28 cellular contexts compared by ENCODE assay signal in genomic region chr7:152231089-152231488, GRCh38.
"Had no signal": no experiment of that assay in that cellular context is flagged by ENCODE, and none has a peak within 500 bp of the region (broad histone marks: within the 10 kb centered on the region; RNA-seq: fewer than 3 reads in every experiment).

No MANE protein-coding gene starts in this region.

- DNase-seq: hippocampal formation; kidney glomerular epithelial cell; left cardiac atrium; left ventricle myocardium superior; lower lobe of right lung; mammary epithelial cell; mesenchymal stem cell; natural killer cell; nephron progenitor cell; occipital lobe; psoas muscle; stimulated activated CD4-positive, alpha-beta T cell treated with anti-CD3 and anti-CD28 coated beads, Interleukin-12 subunit alpha, Interleukin-12 subunit beta, amount 100 ng/mL, for 4 hours; stimulated activated CD4-positive, alpha-beta T cell treated with anti-CD3 and anti-CD28 coated beads, Interleukin-15, amount 100 ng/mL, for 24 hours; stimulated activated CD4-positive, alpha-beta T cell treated with anti-CD3 and anti-CD28 coated beads, Interleukin-2, amount 100 ng/mL, for 24 hours; stimulated activated CD4-positive, alpha-beta T cell treated with anti-CD3 and anti-CD28 coated beads, Interleukin-4, amount 100 ng/mL, for 1 hour; stimulated activated naive CD4-positive, alpha-beta T cell; tibial artery; trophoblast cell; upper lobe of right lung had no signal

- H3K4me1 Mint-ChIP-seq: nephron progenitor cell; neural progenitor cell; stimulated activated effector memory CD8-positive, alpha-beta T cell treated with anti-CD3 and anti-CD28 coated beads, Interleukin-12 subunit alpha, Interleukin-12 subunit beta, amount 100 ng/mL, for 72 hours had no signal

- H3K27me3 Mint-ChIP-seq: stimulated activated naive CD8-positive, alpha-beta T cell treated with anti-CD3 and anti-CD28 coated beads, Interleukin-15, Interleukin-2, amounts not matched to agents 100 ng/mL and 50 ng/mL, for 24 hours had no signal

- H3K4me3 Mint-ChIP-seq: natural killer cell; nephron progenitor cell; neural progenitor cell; stimulated activated effector memory CD8-positive, alpha-beta T cell treated with anti-CD3 and anti-CD28 coated beads, Interleukin-12 subunit alpha, Interleukin-12 subunit beta, amount 100 ng/mL, for 72 hours; stimulated activated naive CD8-positive, alpha-beta T cell treated with anti-CD3 and anti-CD28 coated beads, Interleukin-15, Interleukin-2, amounts not matched to agents 100 ng/mL and 50 ng/mL, for 24 hours had no signal

- H3K4me3 ChIP-seq: lower lobe of right lung, neural progenitor cell, psoas muscle, right atrium auricular region, skin epidermis, suprapubic skin, thoracic aorta, tibial artery, upper lobe of right lung had no signal

- H3K9me3 Mint-ChIP-seq: natural killer cell; nephron progenitor cell; neural progenitor cell; stimulated activated effector memory CD8-positive, alpha-beta T cell treated with anti-CD3 and anti-CD28 coated beads, Interleukin-12 subunit alpha, Interleukin-12 subunit beta, amount 100 ng/mL, for 72 hours; stimulated activated naive CD8-positive, alpha-beta T cell treated with anti-CD3 and anti-CD28 coated beads, Interleukin-15, Interleukin-2, amounts not matched to agents 100 ng/mL and 50 ng/mL, for 24 hours had no signal

- H3K27me3 ChIP-seq: neural progenitor cell, neutrophil, right atrium auricular region, suprapubic skin, tibial artery, upper lobe of right lung had no signal

- H3K27ac ChIP-seq: lower lobe of right lung, neural progenitor cell, neutrophil, parathyroid adenoma, psoas muscle, right atrium auricular region, skin epidermis, suprapubic skin, thoracic aorta, tibial artery, upper lobe of right lung had no signal

- H3K4me1 ChIP-seq: lower lobe of right lung, neural progenitor cell, parathyroid adenoma, psoas muscle, right atrium auricular region, suprapubic skin, tibial artery, upper lobe of right lung had no signal

- H3K9ac ChIP-seq: neural progenitor cell, parathyroid adenoma had no signal

- H3K9me3 ChIP-seq: lower lobe of right lung, neutrophil, psoas muscle, right atrium auricular region, suprapubic skin, thoracic aorta, tibial artery, upper lobe of right lung had no signal

- H3K27ac Mint-ChIP-seq: natural killer cell; nephron progenitor cell; neural progenitor cell; stimulated activated effector memory CD8-positive, alpha-beta T cell treated with anti-CD3 and anti-CD28 coated beads, Interleukin-12 subunit alpha, Interleukin-12 subunit beta, amount 100 ng/mL, for 72 hours; stimulated activated naive CD8-positive, alpha-beta T cell treated with anti-CD3 and anti-CD28 coated beads, Interleukin-15, Interleukin-2, amounts not matched to agents 100 ng/mL and 50 ng/mL, for 24 hours had no signal
